21 cellular contexts compared by ENCODE assay signal in the genomic region with DNA sequence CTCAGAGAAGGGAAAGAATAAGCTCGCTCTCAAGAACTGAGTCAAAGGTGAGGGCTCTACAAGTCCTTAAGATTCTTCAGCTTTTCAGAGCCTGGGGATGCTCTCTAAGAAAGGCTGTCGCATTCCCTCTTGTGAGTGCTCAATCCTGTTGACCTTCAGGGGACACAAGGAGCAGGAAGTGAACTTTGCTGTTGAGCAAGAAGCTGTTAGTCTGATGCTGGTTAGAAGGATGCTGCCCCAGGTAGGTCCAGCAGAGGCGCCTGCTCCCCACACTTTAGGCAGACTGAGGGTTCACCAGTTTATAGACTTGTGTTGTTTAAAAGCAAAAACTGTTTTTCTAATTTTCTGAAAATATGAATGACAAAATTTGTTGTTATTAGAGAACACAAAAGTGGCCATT.
"Had no signal": no experiment of that assay in that cellular context is flagged by ENCODE, and none has a peak within 500 bp of the region (broad histone marks: within the 10 kb centered on the region; RNA-seq: fewer than 3 reads in every experiment).

No MANE protein-coding gene starts in this region.

- H3K9me3 ChIP-seq: left ventricle myocardium inferior, ovary, right atrium auricular region, sigmoid colon, testis, transverse colon had no signal

- H3K4me1 ChIP-seq: left ventricle myocardium inferior, right atrium auricular region, sigmoid colon, testis, transverse colon had no signal

- H3K27ac Mint-ChIP-seq: effector memory CD8-positive, alpha-beta T cell; naive thymus-derived CD4-positive, alpha-beta T cell; stimulated activated naive B cell treated with anti-CD40 and anti-IgM and Interleukin-4, amounts not matched to agents 10 μg/mL and 1 μg/mL and 100 μg/mL, for 72 hours; stimulated activated naive CD8-positive, alpha-beta T cell treated with anti-CD3 and anti-CD28 coated beads, Interleukin-15, amount 100 ng/mL, for 72 hours had no signal

- H3K27me3 ChIP-seq: hepatocyte, ovary, right atrium auricular region, sigmoid colon, testis, transverse colon had no signal

- H3K36me3 Mint-ChIP-seq: naive thymus-derived CD4-positive, alpha-beta T cell; stimulated activated naive B cell treated with anti-CD40 and anti-IgM and Interleukin-4, amounts not matched to agents 10 μg/mL and 1 μg/mL and 100 μg/mL, for 72 hours had no signal

- H3K4me3 ChIP-seq: hepatocyte, left ventricle myocardium inferior, lung, ovary, right atrium auricular region, sigmoid colon, skin epidermis, testis, transverse colon had no signal

- H3K27me3 Mint-ChIP-seq: effector memory CD8-positive, alpha-beta T cell; naive thymus-derived CD4-positive, alpha-beta T cell; stimulated activated naive B cell treated with anti-CD40 and anti-IgM and Interleukin-4, amounts not matched to agents 10 μg/mL and 1 μg/mL and 100 μg/mL, for 72 hours; stimulated activated naive CD8-positive, alpha-beta T cell treated with anti-CD3 and anti-CD28 coated beads, Interleukin-15, amount 100 ng/mL, for 72 hours had no signal

- DNase-seq: effector memory CD8-positive, alpha-beta T cell; erythroblast; foreskin melanocyte; head of caudate nucleus; islet precursor cell; left ventricle myocardium inferior; mesenchymal stem cell; naive thymus-derived CD4-positive, alpha-beta T cell; nucleus accumbens; ovary; sigmoid colon; stimulated activated CD4-positive, alpha-beta T cell treated with anti-CD3 and anti-CD28 coated beads, Interleukin-2, amount 100 ng/mL, for 24 hours; stimulated activated CD4-positive, alpha-beta T cell treated with anti-CD3 and anti-CD28 coated beads, Interleukin-4, amount 100 ng/mL, for 4 hours; stimulated activated naive B cell treated with anti-CD40 and anti-IgM and Interleukin-4, amounts not matched to agents 10 μg/mL and 1 μg/mL and 100 μg/mL, for 72 hours; stimulated activated naive CD8-positive, alpha-beta T cell treated with anti-CD3 and anti-CD28 coated beads, Interleukin-15, amount 100 ng/mL, for 72 hours; testis; transverse colon had no signal

- ATAC-seq: effector memory CD8-positive, alpha-beta T cell; naive thymus-derived CD4-positive, alpha-beta T cell; stimulated activated naive B cell treated with anti-CD40 and anti-IgM and Interleukin-4, amounts not matched to agents 10 μg/mL and 1 μg/mL and 100 μg/mL, for 72 hours; stimulated activated naive CD8-positive, alpha-beta T cell treated with anti-CD3 and anti-CD28 coated beads, Interleukin-15, amount 100 ng/mL, for 72 hours had no signal

- H3K4me1 Mint-ChIP-seq: naive thymus-derived CD4-positive, alpha-beta T cell; stimulated activated naive B cell treated with anti-CD40 and anti-IgM and Interleukin-4, amounts not matched to agents 10 μg/mL and 1 μg/mL and 100 μg/mL, for 72 hours; stimulated activated naive CD8-positive, alpha-beta T cell treated with anti-CD3 and anti-CD28 coated beads, Interleukin-15, amount 100 ng/mL, for 72 hours had no signal

- H3K36me3 ChIP-seq: left ventricle myocardium inferior, ovary, right atrium auricular region, sigmoid colon, transverse colon had no signal

- H3K9me3 Mint-ChIP-seq: stimulated activated naive B cell treated with anti-CD40 and anti-IgM and Interleukin-4, amounts not matched to agents 10 μg/mL and 1 μg/mL and 100 μg/mL, for 72 hours; stimulated activated naive CD8-positive, alpha-beta T cell treated with anti-CD3 and anti-CD28 coated beads, Interleukin-15, amount 100 ng/mL, for 72 hours had no signal

- H3K27ac ChIP-seq: hepatocyte, left ventricle myocardium inferior, ovary, right atrium auricular region, sigmoid colon, skin epidermis, testis, transverse colon had no signal

- H3K4me3 Mint-ChIP-seq: effector memory CD8-positive, alpha-beta T cell; naive thymus-derived CD4-positive, alpha-beta T cell; stimulated activated naive B cell treated with anti-CD40 and anti-IgM and Interleukin-4, amounts not matched to agents 10 μg/mL and 1 μg/mL and 100 μg/mL, for 72 hours; stimulated activated naive CD8-positive, alpha-beta T cell treated with anti-CD3 and anti-CD28 coated beads, Interleukin-15, amount 100 ng/mL, for 72 hours had no signal
